Comparison of ENCODE assay signal across 18 cellular contexts in the genomic region with DNA sequence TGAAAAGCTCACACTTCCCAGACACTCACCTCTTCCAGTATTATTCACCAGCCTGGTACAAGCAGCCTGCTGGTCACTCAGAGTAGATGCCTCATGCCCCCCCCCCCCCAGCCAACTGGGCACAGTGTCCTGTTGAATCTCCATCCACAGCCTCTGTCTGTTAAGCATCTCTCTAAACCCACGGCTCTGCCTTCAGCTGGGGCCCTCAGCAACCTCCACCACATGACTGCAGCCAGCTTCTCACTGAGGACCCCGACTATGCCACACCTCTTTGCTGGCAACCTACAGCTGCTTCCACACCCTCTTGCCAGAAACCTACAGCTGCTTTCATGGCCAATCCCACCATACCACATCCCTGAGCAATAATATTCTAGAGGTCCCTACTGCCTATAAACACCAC.
DNase-seq lines count a peak whose midpoint lies in the region; ATAC-seq, FAIRE-seq and TF ChIP-seq lines count a peak whose summit lies in the region.
"Had no signal": no experiment of that assay in that cellular context is flagged by ENCODE, and none has a peak within 500 bp of the region (broad histone marks: within the 10 kb centered on the region; RNA-seq: fewer than 3 reads in every experiment).

No MANE protein-coding gene starts in this region.

- DNase-seq in GM19239 (ENCODE audit: insufficient read length, low spot score), result no peak
- DNase-seq in SW480 (ENCODE audit: low spot score), result peak; percentile 37
- DNase-seq in left colon, result no peak
- DNase-seq in sigmoid colon, result peak; percentile 19
- DNase-seq in iPS-NIHi7 (ENCODE audit: extremely low spot score), result no peak
- DNase-seq in amniotic stem cell (lab: John Stamatoyannopoulos, UW), result no peak
- DNase-seq in RCC 7860 (ENCODE audit: low spot score), result no peak
- DNase-seq: activated CD4-positive, alpha-beta T cell treated with anti-CD3 and anti-CD28 coated beads for 36 hours; activated naive CD8-positive, alpha-beta T cell treated with anti-CD3 and anti-CD28 coated beads, Interleukin-2, amount 10 ng/mL, durations not matched to agents 7 days and 5 days; AML-193; NCI-H2081 treated with DMSO at 0.1 percent for 48 hours; NCI-H524; stomach; upper lobe of right lung had no signal

- no peak for TF ChIP-seq CTCF in sigmoid colon (IDR thresholded peaks at IDR 0.05)

- H3K9me3 ChIP-seq in sigmoid colon, result no peaks in the 10 kb centered on the region
- H3K9me3 ChIP-seq: stomach, upper lobe of right lung had no signal

- 46 to 47% methylated on average over 2 of the region's 2 CpGs for WGBS in sigmoid colon, 2 donors

- H3K4me3 ChIP-seq in sigmoid colon, result no peak overlapping the region
- H3K4me3 ChIP-seq: neural progenitor cell, stomach, upper lobe of right lung had no signal

- ATAC-seq in left colon, result peak; percentile 2
- ATAC-seq: activated CD4-positive, alpha-beta T cell treated with anti-CD3 and anti-CD28 coated beads for 36 hours; HCT116; Right ventricle myocardium inferior had no signal

- no peaks in the 10 kb centered on the region for H3K36me3 ChIP-seq in sigmoid colon
- H3K36me3 ChIP-seq: neural progenitor cell, stomach, upper lobe of right lung had no signal

- no peak overlapping the region for H3K27ac ChIP-seq in sigmoid colon
- H3K27ac ChIP-seq: neural progenitor cell, upper lobe of right lung had no signal

- TF ChIP-seq EP300 in sigmoid colon (IDR thresholded peaks at IDR 0.05), result no peak

- no peak for TF ChIP-seq POLR2A in sigmoid colon (IDR thresholded peaks at IDR 0.05)

- FAIRE-seq in GM19239 (lab: Jason Lieb, UNC) (peak; percentile 53), RCC 7860 (lab: Jason Lieb, UNC) (no peak)
- FAIRE-seq: endothelial cell of umbilical vein had no signal

- intact Hi-C loops in left colon (cut with DNase I, micrococcal nuclease) (no loop called here), sigmoid colon (cut with DNase I) (no loop called here)

- no peaks in the 10 kb centered on the region for H3K27me3 ChIP-seq in sigmoid colon
- H3K27me3 ChIP-seq: neural progenitor cell, stomach, upper lobe of right lung had no signal

- no peaks in the 10 kb centered on the region for H3K4me1 ChIP-seq in sigmoid colon
- H3K4me1 ChIP-seq: upper lobe of right lung had no signal

Comparison
In these comparisons a context has a peak if more than half of its experiments do, and no peak if none do; other contexts are left out.
1. DNase-seq: peak in SW480 (single experiment) and sigmoid colon (single experiment); none in GM19239 (single experiment), left colon (0 of 2), iPS-NIHi7 (single experiment), amniotic stem cell (single experiment) and RCC 7860 (single experiment).